ENCODE assay signal across 12 cellular contexts in the genomic region with DNA sequence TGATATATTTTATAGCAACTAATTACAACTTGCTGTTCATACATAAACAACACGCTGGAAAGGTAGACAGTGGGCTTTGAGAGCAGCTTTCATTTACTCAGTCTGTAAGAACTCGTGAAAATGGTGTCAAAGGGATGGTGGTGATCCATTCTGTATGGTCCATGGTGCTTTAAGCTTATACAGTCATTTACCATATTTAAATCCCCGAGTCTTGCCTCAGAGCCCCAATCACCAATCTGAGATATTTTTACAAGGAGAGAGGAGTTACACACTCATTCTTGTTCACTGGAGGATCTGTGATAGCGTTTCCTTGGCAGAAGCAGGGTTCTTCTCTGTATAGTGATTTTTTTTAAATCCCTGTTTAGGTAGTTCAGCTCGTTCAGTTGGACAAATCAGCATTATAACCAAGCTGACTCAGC.
DNase-seq lines count a peak whose midpoint lies in the region; ATAC-seq, FAIRE-seq and TF ChIP-seq lines count a peak whose summit lies in the region.
"Had no signal": no experiment of that assay in that cellular context is flagged by ENCODE, and none has a peak within 500 bp of the region (broad histone marks: within the 10 kb centered on the region; RNA-seq: fewer than 3 reads in every experiment).

No MANE protein-coding gene starts in this region.

- no peaks in the 10 kb centered on the region; the same call in 2 of the 3 replicates for H3K4me1 Mint-ChIP-seq in GM23338

- in situ Hi-C loops in GM12878 (cut with MboI) = no loop called here

- H3K27ac Mint-ChIP-seq in GM23338 = no peak overlapping the region

- TF ChIP-seq EP300 in GM12878 (IDR thresholded peaks at IDR 0.05; ENCODE audit: borderline replicate concordance in 1 of 2, control insufficient read depth in 1 of 2, low read depth in 2 of 2, low read length in 2 of 2) = no peak

- H2AFZ ChIP-seq in GM12878 (ENCODE audit: control insufficient read depth, low read depth, low read length) = no peak overlapping the region
- no peak overlapping the region for H2AFZ ChIP-seq in GM23338

- DNase-seq in M059J (ENCODE audit: low read depth) (peak; percentile 58), GM12878 (ENCODE audit: low read depth, low spot score) (no peak), inferior parietal cortex (ENCODE audit: extremely low spot score) (peak; percentile 67), GM23338 (ENCODE audit: low spot score) (no peak), foreskin melanocyte (no peak), GM19238 (ENCODE audit: insufficient read length, low spot score) (no peak)
- DNase-seq: activated T-cell treated with anti-CD3 and anti-CD28 coated beads, Interleukin-2, amount 50 U/mL, for 48 hours; DMS153; NCI-H526; T-helper 9 cell had no signal

- POLR2A ChIA-PET in GM12878 (lab: Charles Lee) = no interaction called here

- no peaks in the 10 kb centered on the region for H3K27me3 Mint-ChIP-seq in GM23338 (ENCODE audit: insufficient read depth, low read depth, poor library complexity)

- intact Hi-C loops in GM12878 (cut with micrococcal nuclease; ENCODE audit: unreplicated experiment) = no loop called here

- H3K9ac ChIP-seq in GM12878 (ENCODE audit: control insufficient read depth, insufficient read depth, low read length) (no peak overlapping the region), stomach smooth muscle (ENCODE audit: low read length in 2 of 2) (peak overlapping the region; percentile 22 to 34)

- H3K9me3 Mint-ChIP-seq in GM23338 = no peaks in the 10 kb centered on the region

- no peaks in the 10 kb centered on the region for H3K9me2 ChIP-seq in GM23338 (ENCODE audit: insufficient read depth)

- H3K9me3 ChIP-seq in GM12878 (replicated peaks; ENCODE audit: control insufficient read depth, insufficient read depth, low read length) (no peaks in the 10 kb centered on the region), stomach smooth muscle (ENCODE audit: control insufficient read depth in 2 of 2, low read length in 2 of 2) (no peaks in the 10 kb centered on the region)

- peak; percentile 44 for ATAC-seq in GM12878
- ATAC-seq in GM23338 = no peak
- no peak for ATAC-seq in HG03520 (IDR thresholded peaks at IDR 0.05; ENCODE audit: unreplicated experiment)

- SMC1A ChIA-PET in GM12878 (lab: Charles Lee; ENCODE audit: uncharacterized antibody, unreplicated experiment) = no interaction called here

- H4K20me1 ChIP-seq in GM12878 (ENCODE audit: control insufficient read depth, insufficient read depth) = no peaks in the 10 kb centered on the region
- H4K20me1 ChIP-seq in GM23338 (replicated peaks; ENCODE audit: insufficient read depth) = no peaks in the 10 kb centered on the region

- no peaks in the 10 kb centered on the region for H3K36me3 Mint-ChIP-seq in GM23338 (ENCODE audit: low read depth)

- H3K27ac ChIP-seq in GM12878 (ENCODE audit: control insufficient read depth, insufficient read depth) (no peak overlapping the region), stomach smooth muscle (ENCODE audit: low read length) (no peak overlapping the region), GM23338 (ENCODE audit: low read depth) (no peak overlapping the region)

- no peaks in the 10 kb centered on the region for H3F3A ChIP-seq in GM23338 (replicated peaks; ENCODE audit: low read depth)

- H3K27me3 ChIP-seq in GM12878 (replicated peaks in 1 of 2; ENCODE audit: control insufficient read depth in 2 of 2, insufficient read depth in 2 of 2, low read length in 1 of 2) (no peaks in the 10 kb centered on the region), stomach smooth muscle (ENCODE audit: control insufficient read depth in 1 of 2, insufficient read depth in 2 of 2, low read length in 2 of 2) (no peaks in the 10 kb centered on the region), GM23338 (ENCODE audit: insufficient read depth) (no peaks in the 10 kb centered on the region)

- CTCF ChIA-PET in GM12878 (lab: Yijun Ruan, JAX) = no interaction called here

- no peak for TF ChIP-seq CTCF in GM12878 (IDR thresholded peaks at IDR 0.05 in 2 of 3, conservative IDR thresholded peaks at IDR 0.05 in 1 of 3; ENCODE audit: control insufficient read depth in 2 of 3, extremely low read depth in 1 of 3, insufficient read depth in 1 of 3, low read depth in 3 of 3, low read length in 3 of 3)
- no peak for TF ChIP-seq CTCF in GM23338 (conservative IDR thresholded peaks at IDR 0.05; ENCODE audit: low read depth in 2 of 2)

- no peaks in the 10 kb centered on the region for H3K79me2 ChIP-seq in GM12878 (ENCODE audit: control insufficient read depth, insufficient read depth, low read length)
- no peaks in the 10 kb centered on the region for H3K79me2 ChIP-seq in GM23338 (replicated peaks; ENCODE audit: insufficient read depth)

- H3K4me3 ChIP-seq in GM12878 (no peak overlapping the region), stomach smooth muscle (ENCODE audit: low read length in 2 of 2) (peak overlapping the region; percentile 21 to 47), GM23338 (no peak overlapping the region)

- H3K36me3 ChIP-seq in GM12878 (ENCODE audit: control insufficient read depth in 2 of 2, insufficient read depth in 2 of 2, low read length in 1 of 2) = no peaks in the 10 kb centered on the region
- H3K36me3 ChIP-seq in stomach smooth muscle (ENCODE audit: control insufficient read depth in 2 of 2, insufficient read depth in 2 of 2, low read length in 2 of 2) = no peaks in the 10 kb centered on the region
- H3K36me3 ChIP-seq in GM23338 (ENCODE audit: insufficient read depth) = no peaks in the 10 kb centered on the region

- BruUV-seq in GM12878 (replicated peaks; lab: Mats Ljungman, UMichigan) = no TSS peak

- 0% methylated on average over 5 of the region's 5 CpGs for WGBS in GM12878 (ENCODE audit: insufficient coverage, insufficient replicate concordance, low lambda C conversion rate, missing lambda C conversion rate)

- TF ChIP-seq POLR2A in GM12878 (IDR thresholded peaks at IDR 0.05; ENCODE audit: low read depth, low read length) = no peak

- H3K4me3 Mint-ChIP-seq in GM23338 = no peak overlapping the region

- H3K4me1 ChIP-seq in GM12878 (ENCODE audit: control insufficient read depth, insufficient read depth, low read length) = no peaks in the 10 kb centered on the region
- H3K4me1 ChIP-seq in stomach smooth muscle (ENCODE audit: control insufficient read depth, insufficient read depth, low read length) = no peaks in the 10 kb centered on the region
- no peaks in the 10 kb centered on the region for H3K4me1 ChIP-seq in GM23338 (ENCODE audit: insufficient read depth)

- H3K4me2 ChIP-seq in GM12878 (ENCODE audit: control insufficient read depth, insufficient read depth) (no peak overlapping the region), GM23338 (no peak overlapping the region)

- RAD21 ChIA-PET in GM12878 (lab: Charles Lee; ENCODE audit: unreplicated experiment) = no interaction called here

- TF ChIP-seq RAD21 in GM12878 (IDR thresholded peaks at IDR 0.05; ENCODE audit: insufficient read depth, low read depth, low read length) = no peak

- no peak for FAIRE-seq in GM12878 (lab: Jason Lieb, UNC)

TF ChIP-seq in GM12878, 131 proteins besides CTCF, POLR2A, EP300 and RAD21 (continues in another document):
- no peak for TF ChIP-seq IKZF2 (IDR thresholded peaks at IDR 0.05)
- no peak for TF ChIP-seq SREBF2 (IDR thresholded peaks at IDR 0.05; ENCODE audit: low read length)
- TF ChIP-seq MEF2B (IDR thresholded peaks at IDR 0.05; ENCODE audit: partially characterized antibody, poor library complexity, severe bottlenecking) = no peak
- no peak for TF ChIP-seq NR2F1 (conservative IDR thresholded peaks at IDR 0.05)
- TF ChIP-seq MTA3 (IDR thresholded peaks at IDR 0.05; ENCODE audit: borderline replicate concordance, low read length) = no peak
- no peak for TF ChIP-seq EZH2 (IDR thresholded peaks at IDR 0.05; ENCODE audit: borderline replicate concordance, control insufficient read depth, low read depth, low read length)
- TF ChIP-seq, protein P1, sequence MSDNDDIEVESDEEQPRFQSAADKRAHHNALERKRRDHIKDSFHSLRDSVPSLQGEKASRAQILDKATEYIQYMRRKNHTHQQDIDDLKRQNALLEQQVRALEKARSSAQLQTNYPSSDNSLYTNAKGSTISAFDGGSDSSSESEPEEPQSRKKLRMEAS (IDR thresholded peaks at IDR 0.05; ENCODE audit: low read depth, low read length) = no peak
- TF ChIP-seq IRF4 (IDR thresholded peaks at IDR 0.05; ENCODE audit: low read depth, low read length) = no peak
- no peak for TF ChIP-seq SIX5 (IDR thresholded peaks at IDR 0.05; ENCODE audit: low read depth, low read length, severe bottlenecking)
- TF ChIP-seq NFYA (IDR thresholded peaks at IDR 0.05; ENCODE audit: borderline replicate concordance, low read depth, low read length) = no peak
- TF ChIP-seq JUNB (IDR thresholded peaks at IDR 0.05) = no peak
- TF ChIP-seq ASH2L (IDR thresholded peaks at IDR 0.05; ENCODE audit: borderline replicate concordance, low read depth) = no peak
- TF ChIP-seq BACH1 (IDR thresholded peaks at IDR 0.05; ENCODE audit: borderline replicate concordance) = no peak
- TF ChIP-seq STAT1 (conservative IDR thresholded peaks at IDR 0.05) = no peak
- no peak for TF ChIP-seq RB1 (IDR thresholded peaks at IDR 0.05; ENCODE audit: borderline replicate concordance)

TF ChIP-seq in GM23338, 12 proteins besides CTCF, POLR2A, EP300 and RAD21 (continues in another document):
- TF ChIP-seq STAT1 (IDR thresholded peaks at IDR 0.05; ENCODE audit: unreplicated experiment) (no peak), CREB1 (CRISPR knock-in tag; IDR thresholded peaks at IDR 0.05; ENCODE audit: low read depth) (no peak), ZNF331 (CRISPR knock-in tag; IDR thresholded peaks at IDR 0.05; ENCODE audit: low read depth) (no peak)

Comparison
In these comparisons a context has a peak if more than half of its experiments do, and no peak if none do; other contexts are left out.
1. DNase-seq: peak in M059J (single experiment) and inferior parietal cortex (single experiment); none in GM12878 (single experiment), GM23338 (single experiment), foreskin melanocyte (single experiment) and GM19238 (single experiment).
2. H3K4me3 ChIP-seq: peak in stomach smooth muscle (2 of 2); none in GM12878 (single experiment) and GM23338 (single experiment).